In genomic region chrX:11758400-11759171, GRCh38 we compare ENCODE assay signal across 8 cellular contexts. TPM values are rescaled to one million over a fixed set of nuclear protein-coding genes. Genes with fewer than 3 reads are reported as not detected.
DNase-seq lines count a peak whose midpoint lies in the region; ATAC-seq and TF ChIP-seq lines count a peak whose summit lies in the region.

No MANE protein-coding gene starts in this region.

- H3K27me3 ChIP-seq in endocrine pancreas (ENCODE audit: control insufficient read depth, insufficient read depth, low read length) = no peaks in the 10 kb centered on the region

- H3K9ac ChIP-seq in endocrine pancreas (ENCODE audit: control insufficient read depth, insufficient read depth, low read length) = peak overlapping the region; percentile 69

- H3K27ac ChIP-seq in C4-2B (peak overlapping the region; percentile 78), mesodermal cell (ENCODE audit: low read depth, low read length, severe bottlenecking) (peak overlapping the region; percentile 88)

- no peaks in the 10 kb centered on the region for H3K9me3 ChIP-seq in endocrine pancreas (ENCODE audit: control insufficient read depth, low read length)
- H3K9me3 ChIP-seq in mesodermal cell (ENCODE audit: control insufficient read depth, low read length) = no peaks in the 10 kb centered on the region

- H3K4me3 ChIP-seq in endocrine pancreas (ENCODE audit: control insufficient read depth, insufficient read depth, low read length) = peak overlapping the region; percentile 91
- H3K4me3 ChIP-seq in mesodermal cell (ENCODE audit: extremely low read depth, insufficient read depth, low read length, poor library complexity, severe bottlenecking) = peak overlapping the region; percentile 61

- 0 to 1% methylated on average over 24 to 30 of the region's 66 CpGs for WGBS in mesodermal cell (ENCODE audit: insufficient coverage in 2 of 2), 2 experiments

- H3K4me1 ChIP-seq in endocrine pancreas (ENCODE audit: control insufficient read depth, insufficient read depth, low read length) (no peaks in the 10 kb centered on the region), mesodermal cell (ENCODE audit: control insufficient read depth, insufficient read depth, low read length, poor library complexity, severe bottlenecking) (no peaks in the 10 kb centered on the region)

- TF ChIP-seq CTCF in C4-2B (conservative IDR thresholded peaks at IDR 0.05) = peak; percentile 85

- DNase-seq in NK-92 (lab: John Stamatoyannopoulos, UW; ENCODE audit: unreplicated experiment) = peak; percentile 16
- peak; percentile 69 for DNase-seq in activated CD8-positive, alpha-beta memory T cell treated with anti-CD3 and anti-CD28 coated beads, Interleukin-2, amount 50 U/mL, for 1 hour (ENCODE audit: extremely low read depth)
- peak; percentile 68 for DNase-seq in stimulated activated CD8-positive, alpha-beta memory T cell treated with anti-CD3 and anti-CD28 coated beads, Interleukin-15, amount 100 ng/mL, for 1 hour (ENCODE audit: low read depth)

- ATAC-seq in GM19372 (IDR thresholded peaks at IDR 0.05; ENCODE audit: low read depth, unreplicated experiment) (peak; percentile 44), HG03521 (IDR thresholded peaks at IDR 0.05; ENCODE audit: unreplicated experiment) (peak; percentile 48)

- H3K36me3 ChIP-seq in endocrine pancreas (ENCODE audit: control insufficient read depth, insufficient read depth, low read length) = no peaks in the 10 kb centered on the region
- H3K36me3 ChIP-seq in mesodermal cell (ENCODE audit: control insufficient read depth, insufficient read depth, low read length) = peaks cover 27% of the 10 kb centered on the region

RNA-seq across cellular contexts. Expression of gene MSL3, which starts 0.5 kb away (rescaled TPM):
- 26.4 TPM for polyA plus RNA-seq in mesodermal cell (2013, experiment 1 of 2)
- 27.3 TPM for polyA plus RNA-seq in mesodermal cell (2013, experiment 2 of 2)

Comparison
In these comparisons a context has a peak if more than half of its experiments do, and no peak if none do; other contexts are left out.
1. Peak in every context shown above with its lines: DNase-seq, ATAC-seq, H3K4me3 ChIP-seq and H3K27ac ChIP-seq.
2. DNase-seq: peak in every context shown above with its lines; median percentile 69 in activated CD8-positive, alpha-beta memory T cell treated with anti-CD3 and anti-CD28 coated beads, Interleukin-2, amount 50 U/mL, for 1 hour; 68 in stimulated activated CD8-positive, alpha-beta memory T cell treated with anti-CD3 and anti-CD28 coated beads, Interleukin-15, amount 100 ng/mL, for 1 hour; 16 in NK-92.